Comparison of ENCODE assay signal across 30 cellular contexts in genomic region chr1:241614144-241614543, GRCh38. TPM values are rescaled to one million over a fixed set of nuclear protein-coding genes. Genes with fewer than 3 reads are reported as not detected.
DNase-seq lines count a peak whose midpoint lies in the region; ATAC-seq and TF ChIP-seq lines count a peak whose summit lies in the region.
"Had no signal": no experiment of that assay in that cellular context is flagged by ENCODE, and none has a peak within 500 bp of the region (broad histone marks: within the 10 kb centered on the region; RNA-seq: fewer than 3 reads in every experiment).

No MANE protein-coding gene starts in this region.

- H3K27me3 ChIP-seq in osteoblast (ENCODE audit: insufficient read depth, low read length): no peaks in the 10 kb centered on the region
- no peaks in the 10 kb centered on the region for H3K27me3 ChIP-seq in upper lobe of left lung
- H3K27me3 ChIP-seq: neural progenitor cell, suprapubic skin had no signal

- H3K4me1 ChIP-seq in osteoblast (ENCODE audit: insufficient read depth, low read length): peaks cover 33% of the 10 kb centered on the region
- H3K4me1 ChIP-seq in upper lobe of left lung: peaks cover 13 to 21% (median 19%) of the 10 kb centered on the region in 4 donors
- H3K4me1 ChIP-seq: neural progenitor cell had no signal

- H3K79me2 ChIP-seq in osteoblast (ENCODE audit: insufficient read depth, low read length): no peaks in the 10 kb centered on the region

- no peak overlapping the region for H2AFZ ChIP-seq in osteoblast (ENCODE audit: low read length)
- H2AFZ ChIP-seq: neural progenitor cell had no signal

- H3K27ac Mint-ChIP-seq in activated T-cell treated with anti-CD3 and anti-CD28 coated beads, Interleukin-2, amount 50 U/mL, for 24 hours: peak overlapping the region; percentile 30
- peak overlapping the region; percentile 29 for H3K27ac Mint-ChIP-seq in activated naive CD8-positive, alpha-beta T cell treated with anti-CD3 and anti-CD28 coated beads, Interleukin-2, amount 50 U/mL, for 24 hours

- H3K4me3 Mint-ChIP-seq in activated T-cell treated with anti-CD3 and anti-CD28 coated beads, Interleukin-2, amount 50 U/mL, for 24 hours: no peak overlapping the region
- H3K4me3 Mint-ChIP-seq in activated naive CD8-positive, alpha-beta T cell treated with anti-CD3 and anti-CD28 coated beads, Interleukin-2, amount 50 U/mL, for 24 hours: no peak overlapping the region
- H3K4me3 Mint-ChIP-seq: neural progenitor cell had no signal

- peak; percentile 70 for ATAC-seq in activated naive CD8-positive, alpha-beta T cell treated with anti-CD3 and anti-CD28 coated beads, Interleukin-2, amount 50 U/mL, for 24 hours
- ATAC-seq in upper lobe of left lung (ENCODE audit: low FRiP score in 2 of 2): no peak
- ATAC-seq: SK-N-SH treated with all-trans-retinoic acid at 6 μM for 48 hours had no signal

- H4K20me1 ChIP-seq in osteoblast (ENCODE audit: insufficient read depth, low read length): no peaks in the 10 kb centered on the region

- TF ChIP-seq CTCF in osteoblast (IDR thresholded peaks at IDR 0.05; ENCODE audit: extremely low read depth, low read depth, low read length): no peak
- no peak for TF ChIP-seq CTCF in upper lobe of left lung (IDR thresholded peaks at IDR 0.05)

- H3K4me1 Mint-ChIP-seq in activated T-cell treated with anti-CD3 and anti-CD28 coated beads, Interleukin-2, amount 50 U/mL, for 24 hours (ENCODE audit: low read depth): peaks cover 35% of the 10 kb centered on the region
- peaks cover 12% of the 10 kb centered on the region for H3K4me1 Mint-ChIP-seq in activated naive CD8-positive, alpha-beta T cell treated with anti-CD3 and anti-CD28 coated beads, Interleukin-2, amount 50 U/mL, for 24 hours

- no peak for TF ChIP-seq EP300 in upper lobe of left lung (IDR thresholded peaks at IDR 0.05)

- H3K36me3 ChIP-seq in osteoblast (ENCODE audit: insufficient read depth, low read length) (no peaks in the 10 kb centered on the region), upper lobe of left lung (no peaks in the 10 kb centered on the region)
- H3K36me3 ChIP-seq: neural progenitor cell, suprapubic skin had no signal

- H3K9me3 ChIP-seq in osteoblast (ENCODE audit: low read depth, low read length): no peaks in the 10 kb centered on the region
- no peaks in the 10 kb centered on the region for H3K9me3 ChIP-seq in upper lobe of left lung
- H3K9me3 ChIP-seq: suprapubic skin had no signal

- DNase-seq in activated T-cell treated with anti-CD3 and anti-CD28 coated beads, Interleukin-2, amount 50 U/mL, for 24 hours: no peak
- DNase-seq in activated T-cell treated with anti-CD3 and anti-CD28 coated beads, Interleukin-2, amount 50 U/mL, for 48 hours: no peak
- DNase-seq in MV-4-11 (lab: John Stamatoyannopoulos, UW): peak; percentile 31
- no peak for DNase-seq in activated naive CD8-positive, alpha-beta T cell treated with anti-CD3 and anti-CD28 coated beads, Interleukin-2, amount 50 U/mL, for 24 hours
- no peak for DNase-seq in osteoblast (ENCODE audit: insufficient read length, low spot score, missing footprints)
- no peak for DNase-seq in upper lobe of left lung
- DNase-seq in NCI-H1694 treated with DMSO at 0.1 percent for 48 hours (lab: John Stamatoyannopoulos, UW): no peak
- DNase-seq in HCEC 1CT: no peak
- DNase-seq: activated CD4-positive, alpha-beta T cell treated with anti-CD3 and anti-CD28 coated beads for 4 hours; activated CD8-positive, alpha-beta memory T cell treated with anti-CD3 and anti-CD28 coated beads, Interleukin-2, amount 50 U/mL, for 48 hours; activated gamma-delta T cell treated with Interleukin-2 at 50 U/mL for 16 hours; amygdala; central memory CD4-positive, alpha-beta T cell; COR-L47; DND-41; glutamatergic neuron; GOT3; KBM-7; NCI-H526 treated with DMSO at 0.1 percent for 48 hours had no signal

- peak overlapping the region; percentile 44 for H3K27ac ChIP-seq in osteoblast (ENCODE audit: low read depth, low read length)
- no peak overlapping the region for H3K27ac ChIP-seq in upper lobe of left lung
- H3K27ac ChIP-seq: neural progenitor cell, suprapubic skin had no signal

- TF ChIP-seq POLR2A in upper lobe of left lung (IDR thresholded peaks at IDR 0.05): no peak

- no peaks in the 10 kb centered on the region for H3K36me3 Mint-ChIP-seq in activated T-cell treated with anti-CD3 and anti-CD28 coated beads, Interleukin-2, amount 50 U/mL, for 24 hours (ENCODE audit: low read depth)
- H3K36me3 Mint-ChIP-seq in activated naive CD8-positive, alpha-beta T cell treated with anti-CD3 and anti-CD28 coated beads, Interleukin-2, amount 50 U/mL, for 24 hours (ENCODE audit: low read depth): no peaks in the 10 kb centered on the region

- no peaks in the 10 kb centered on the region for H3K9me3 Mint-ChIP-seq in activated T-cell treated with anti-CD3 and anti-CD28 coated beads, Interleukin-2, amount 50 U/mL, for 24 hours
- no peaks in the 10 kb centered on the region for H3K9me3 Mint-ChIP-seq in activated naive CD8-positive, alpha-beta T cell treated with anti-CD3 and anti-CD28 coated beads, Interleukin-2, amount 50 U/mL, for 24 hours
- H3K9me3 Mint-ChIP-seq: neural progenitor cell had no signal

- H3K4me3 ChIP-seq in osteoblast (ENCODE audit: insufficient read depth, low read length) (no peak overlapping the region), upper lobe of left lung (no peak overlapping the region)
- H3K4me3 ChIP-seq: lung, neural progenitor cell, suprapubic skin had no signal

- H3K4me2 ChIP-seq in osteoblast (ENCODE audit: insufficient read depth, low read length): no peak overlapping the region
- H3K4me2 ChIP-seq: neural progenitor cell had no signal

- WGBS in upper lobe of left lung, 2 donors: 91 to 94% methylated on average over 4 of the region's 4 CpGs

- no peaks in the 10 kb centered on the region for H3K27me3 Mint-ChIP-seq in activated T-cell treated with anti-CD3 and anti-CD28 coated beads, Interleukin-2, amount 50 U/mL, for 24 hours
- no peaks in the 10 kb centered on the region for H3K27me3 Mint-ChIP-seq in activated naive CD8-positive, alpha-beta T cell treated with anti-CD3 and anti-CD28 coated beads, Interleukin-2, amount 50 U/mL, for 24 hours

RNA-seq across cellular contexts. Expression of gene CHML, which starts 26.0 kb away (rescaled TPM):
- total RNA-seq in osteoblast (11.6 and 12.1 TPM in 2 replicates), upper lobe of left lung (10 to 100 TPM in 3 of 6 donors, 1 to 10 TPM in 3; 5.2 to 15.5 (median 11.8) TPM)

RNA-seq across cellular contexts. Expression of gene OPN3, which starts 26.0 kb away (rescaled TPM):
- total RNA-seq in osteoblast (4.7 and 5.1 TPM in 2 replicates), upper lobe of left lung (10 to 100 TPM; 11.5 to 63.4 (median 30.2) TPM)

RNA-seq across cellular contexts. Expression of gene WDR64, which starts 37.9 kb away (rescaled TPM):
- total RNA-seq in osteoblast (not detected in 2 replicates), upper lobe of left lung (under 1 TPM in 1 of 6 donors, not detected in 5; 0.20 TPM)
- total RNA-seq: A673, dermis microvascular lymphatic vessel endothelial cell, endothelial cell of umbilical vein, HT-29, kidney epithelial cell, lung, posterior vena cava, suprapubic skin, urinary bladder had no signal
